In genomic region chr3:61407397-61407796, GRCh38 we compare ENCODE assay signal across 6 cellular contexts.
"Had no signal": no experiment of that assay in that cellular context is flagged by ENCODE, and none has a peak within 500 bp of the region (broad histone marks: within the 10 kb centered on the region; RNA-seq: fewer than 3 reads in every experiment).

No MANE protein-coding gene starts in this region.

- DNase-seq: IMR-90, KBM-7, KG1 had no signal

- H3K27ac ChIP-seq: HL-60, KMS-11 had no signal

- H3K4me2 ChIP-seq: KMS-11 had no signal

- H3K9ac ChIP-seq: KMS-11 had no signal

- FAIRE-seq: HTR-8/SVneo had no signal
